In genomic region chrX:41921492-41922124, GRCh38 we compare ENCODE assay signal across 8 cellular contexts. TPM values are rescaled to one million over a fixed set of nuclear protein-coding genes. Genes with fewer than 3 reads are reported as not detected.
DNase-seq lines count a peak whose midpoint lies in the region; ATAC-seq and TF ChIP-seq lines count a peak whose summit lies in the region.

No MANE protein-coding gene starts in this region.

- ATAC-seq in activated T-helper 17 cell treated with anti-CD3 and anti-CD28 coated beads, Interleukin-2, amount 50 U/mL, for 72 hours (replicated peaks): peak; percentile 50
- no peak for ATAC-seq in HG03432 (IDR thresholded peaks at IDR 0.05; ENCODE audit: unreplicated experiment)

- H3K36me3 Mint-ChIP-seq in activated T-helper 17 cell treated with anti-CD3 and anti-CD28 coated beads, Interleukin-2, amount 50 U/mL, for 72 hours (ENCODE audit: low read depth): peaks cover 12% of the 10 kb centered on the region

- peaks cover 10% of the 10 kb centered on the region for H3K4me1 Mint-ChIP-seq in activated T-helper 17 cell treated with anti-CD3 and anti-CD28 coated beads, Interleukin-2, amount 50 U/mL, for 72 hours

- H3K4me3 Mint-ChIP-seq in activated T-helper 17 cell treated with anti-CD3 and anti-CD28 coated beads, Interleukin-2, amount 50 U/mL, for 72 hours: peak overlapping the region; percentile 98

- 28% methylated on average over 4 of the region's 4 CpGs for WGBS in suprapubic skin

- peak overlapping the region; percentile 91 for H3K9ac ChIP-seq in HUES6 (ENCODE audit: low read length)

- H3K36me3 ChIP-seq in HUES6 (ENCODE audit: control insufficient read depth, insufficient read depth, low read length) (no peaks in the 10 kb centered on the region), suprapubic skin (no peaks in the 10 kb centered on the region)

- H3K9me3 Mint-ChIP-seq in activated T-helper 17 cell treated with anti-CD3 and anti-CD28 coated beads, Interleukin-2, amount 50 U/mL, for 72 hours: no peaks in the 10 kb centered on the region

- TF ChIP-seq EP300 in suprapubic skin (IDR thresholded peaks at IDR 0.05): no peak

- H3K4me3 ChIP-seq in HUES6 (ENCODE audit: low read depth, low read length) (peak overlapping the region; percentile 91), suprapubic skin (peak overlapping the region; percentile 62)

- H3K9me3 ChIP-seq in HUES6 (ENCODE audit: control insufficient read depth, insufficient read depth, low read depth, low read length): no peaks in the 10 kb centered on the region
- no peaks in the 10 kb centered on the region for H3K9me3 ChIP-seq in suprapubic skin

- no peak overlapping the region for H3K27ac ChIP-seq in HUES6 (ENCODE audit: low read depth, low read length)
- H3K27ac ChIP-seq in suprapubic skin: peak overlapping the region; percentile 85

- H3K27me3 Mint-ChIP-seq in activated T-helper 17 cell treated with anti-CD3 and anti-CD28 coated beads, Interleukin-2, amount 50 U/mL, for 72 hours: no peaks in the 10 kb centered on the region

- peaks cover 9% of the 10 kb centered on the region; the same call in 1 of the 2 replicates for H3K4me1 ChIP-seq in HUES6 (ENCODE audit: control insufficient read depth, insufficient read depth, low read length)
- H3K4me1 ChIP-seq in suprapubic skin: peaks cover 4% of the 10 kb centered on the region

- H3K27me3 ChIP-seq in HUES6 (ENCODE audit: control insufficient read depth, insufficient read depth, low read length) (peaks cover 7% of the 10 kb centered on the region), suprapubic skin (no peaks in the 10 kb centered on the region)

- peak overlapping the region; percentile 98 for H3K27ac Mint-ChIP-seq in activated T-helper 17 cell treated with anti-CD3 and anti-CD28 coated beads, Interleukin-2, amount 50 U/mL, for 72 hours

- TF ChIP-seq CTCF in suprapubic skin (IDR thresholded peaks at IDR 0.05): no peak

- DNase-seq in Daoy (ENCODE audit: low read depth) (peak; percentile 8), inferior parietal cortex (ENCODE audit: extremely low spot score) (peak; percentile 5), suprapubic skin (ENCODE audit: low spot score in 2 of 2) (no peak), DMS114 treated with DMSO at 0.1 percent for 48 hours (lab: John Stamatoyannopoulos, UW; ENCODE audit: unreplicated experiment) (no peak), NCI-H1930 (lab: John Stamatoyannopoulos, UW) (no peak)

- no peak for TF ChIP-seq POLR2A in suprapubic skin (IDR thresholded peaks at IDR 0.05)

RNA-seq across cellular contexts. Expression of gene CASK, which starts 1.7 kb away (rescaled TPM):
- 14.1 and 40.6 TPM in 2 replicates for total RNA-seq in Daoy (2014; rRNA removed; shearing (Covaris generic))
- 10 to 100 TPM; 35.6 to 95.6 TPM for total RNA-seq in activated T-helper 17 cell treated with anti-CD3 and anti-CD28 coated beads, Interleukin-2, amount 50 U/mL, for 72 hours
- 10 to 100 TPM; 19.4 to 28.6 (median 25.3) TPM for total RNA-seq in suprapubic skin

Comparison
In these comparisons a context has a peak if more than half of its experiments do, and no peak if none do; other contexts are left out.
1. DNase-seq: peak in Daoy (single experiment) and inferior parietal cortex (single experiment); none in suprapubic skin (0 of 2), DMS114 treated with DMSO at 0.1 percent for 48 hours (single experiment) and NCI-H1930 (0 of 2).